17 cellular contexts compared by ENCODE assay signal in genomic region chr15:37425541-37425940, GRCh38.
"Had no signal": no experiment of that assay in that cellular context is flagged by ENCODE, and none has a peak within 500 bp of the region (broad histone marks: within the 10 kb centered on the region; RNA-seq: fewer than 3 reads in every experiment).

No MANE protein-coding gene starts in this region.

- H3K36me3 Mint-ChIP-seq: activated naive CD8-positive, alpha-beta T cell; stimulated activated memory B cell treated with anti-CD40 and anti-IgM and Interleukin-4, amounts not matched to agents 10 μg/mL and 1 μg/mL and 100 μg/mL, for 72 hours had no signal

- H3K4me3 Mint-ChIP-seq: activated B cell treated with CpG ODN at 0.5 μM for 24 hours; activated naive CD8-positive, alpha-beta T cell; activated T-cell treated with anti-CD3 and anti-CD28 coated beads, Interleukin-2, amount 50 U/mL, for 72 hours; nephron; stimulated activated memory B cell treated with anti-CD40 and anti-IgM and Interleukin-4, amounts not matched to agents 10 μg/mL and 1 μg/mL and 100 μg/mL, for 72 hours had no signal

- H3K4me1 ChIP-seq: esophagus squamous epithelium, right atrium auricular region had no signal

- H3K27me3 Mint-ChIP-seq: activated B cell treated with CpG ODN at 0.5 μM for 24 hours; activated naive CD8-positive, alpha-beta T cell; stimulated activated memory B cell treated with anti-CD40 and anti-IgM and Interleukin-4, amounts not matched to agents 10 μg/mL and 1 μg/mL and 100 μg/mL, for 72 hours had no signal

- DNase-seq: activated B cell treated with CpG ODN at 0.5 μM for 24 hours; activated CD4-positive, alpha-beta T cell treated with anti-CD3 and anti-CD28 coated beads for 48 hours; activated CD8-positive, alpha-beta memory T cell treated with anti-CD3 and anti-CD28 coated beads, Interleukin-2, amount 50 U/mL, for 48 hours; activated gamma-delta T cell treated with Interleukin-2 at 50 U/mL for 16 hours; activated T-cell treated with anti-CD3 and anti-CD28 coated beads, Interleukin-2, amount 50 U/mL, for 72 hours; amygdala; esophagus squamous epithelium; glutamatergic neuron; kidney glomerular epithelial cell; left ventricle myocardium superior; nucleus accumbens; stimulated activated CD4-positive, alpha-beta T cell treated with anti-CD3 and anti-CD28 coated beads, Interleukin-2, amount 100 ng/mL, for 48 hours had no signal

- ATAC-seq: activated T-cell treated with anti-CD3 and anti-CD28 coated beads, Interleukin-2, amount 50 U/mL, for 72 hours; left ventricle myocardium superior; stimulated activated memory B cell treated with anti-CD40 and anti-IgM and Interleukin-4, amounts not matched to agents 10 μg/mL and 1 μg/mL and 100 μg/mL, for 72 hours had no signal

- H3K9me3 ChIP-seq: right atrium auricular region had no signal

- H3K9me3 Mint-ChIP-seq: nephron; stimulated activated memory B cell treated with anti-CD40 and anti-IgM and Interleukin-4, amounts not matched to agents 10 μg/mL and 1 μg/mL and 100 μg/mL, for 72 hours had no signal

- H3K36me3 ChIP-seq: esophagus squamous epithelium, right atrium auricular region had no signal

- H3K27me3 ChIP-seq: esophagus squamous epithelium, right atrium auricular region had no signal

- H3K4me1 Mint-ChIP-seq: activated B cell treated with CpG ODN at 0.5 μM for 24 hours; nephron; stimulated activated memory B cell treated with anti-CD40 and anti-IgM and Interleukin-4, amounts not matched to agents 10 μg/mL and 1 μg/mL and 100 μg/mL, for 72 hours had no signal

- H3K4me3 ChIP-seq: esophagus squamous epithelium, right atrium auricular region had no signal

- H3K27ac ChIP-seq: esophagus squamous epithelium, right atrium auricular region had no signal

- H3K27ac Mint-ChIP-seq: activated B cell treated with CpG ODN at 0.5 μM for 24 hours; activated naive CD8-positive, alpha-beta T cell; activated T-cell treated with anti-CD3 and anti-CD28 coated beads, Interleukin-2, amount 50 U/mL, for 72 hours; nephron; stimulated activated memory B cell treated with anti-CD40 and anti-IgM and Interleukin-4, amounts not matched to agents 10 μg/mL and 1 μg/mL and 100 μg/mL, for 72 hours had no signal

- FAIRE-seq: TTC549 had no signal
